8 cellular contexts compared by ENCODE assay signal in genomic region chr19:8513687-8514504, GRCh38. TPM values are rescaled to one million over a fixed set of nuclear protein-coding genes. Genes with fewer than 3 reads are reported as not detected.
A peak's percentile ranks its signal among the peaks of the same experiment; 100 is the strongest.
DNase-seq lines count a peak whose midpoint lies in the region; ATAC-seq, FAIRE-seq and TF ChIP-seq lines count a peak whose summit lies in the region.

ZNF414 (minus strand) TSS chr19:8514167; CDS start chr19:8514046, 121 bp downstream.

- H3K9me3 Mint-ChIP-seq in activated T-helper 17 cell treated with anti-CD3 and anti-CD28 coated beads, Interleukin-2, amount 50 U/mL, for 72 hours = no peaks in the 10 kb centered on the region
- H3K9me3 Mint-ChIP-seq in naive thymus-derived CD4-positive, alpha-beta T cell = peaks cover 0 to 2% (median 0%) of the 10 kb centered on the region in 11 donors
- no peaks in the 10 kb centered on the region for H3K9me3 Mint-ChIP-seq in stimulated activated memory B cell treated with anti-CD40 and anti-IgM and Interleukin-4, amounts not matched to agents 10 μg/mL and 1 μg/mL and 100 μg/mL, for 72 hours

- FAIRE-seq in H54 (lab: Jason Lieb, UNC) = peak; percentile 71

- peaks cover 27% of the 10 kb centered on the region for H3K4me1 Mint-ChIP-seq in activated T-helper 17 cell treated with anti-CD3 and anti-CD28 coated beads, Interleukin-2, amount 50 U/mL, for 72 hours
- H3K4me1 Mint-ChIP-seq in naive thymus-derived CD4-positive, alpha-beta T cell = peaks cover 32 to 64% (median 47%) of the 10 kb centered on the region in 7 donors
- H3K4me1 Mint-ChIP-seq in stimulated activated memory B cell treated with anti-CD40 and anti-IgM and Interleukin-4, amounts not matched to agents 10 μg/mL and 1 μg/mL and 100 μg/mL, for 72 hours = peaks cover 25% of the 10 kb centered on the region

- H3K27ac Mint-ChIP-seq in activated T-helper 17 cell treated with anti-CD3 and anti-CD28 coated beads, Interleukin-2, amount 50 U/mL, for 72 hours = peak within 1 kb of the TSS; percentile 98
- peak within 1 kb of the TSS; percentile 91 to 100 (median 99) for H3K27ac Mint-ChIP-seq in naive thymus-derived CD4-positive, alpha-beta T cell
- H3K27ac Mint-ChIP-seq in stimulated activated memory B cell treated with anti-CD40 and anti-IgM and Interleukin-4, amounts not matched to agents 10 μg/mL and 1 μg/mL and 100 μg/mL, for 72 hours = peak within 1 kb of the TSS; percentile 98

- no peaks in the 10 kb centered on the region for H3F3A ChIP-seq in Loucy (ENCODE audit: low read depth)

- peaks cover 6% of the 10 kb centered on the region for H3K36me3 Mint-ChIP-seq in activated T-helper 17 cell treated with anti-CD3 and anti-CD28 coated beads, Interleukin-2, amount 50 U/mL, for 72 hours (ENCODE audit: low read depth)
- peaks cover 0 to 23% (median 0%) of the 10 kb centered on the region in 5 donors for H3K36me3 Mint-ChIP-seq in naive thymus-derived CD4-positive, alpha-beta T cell
- H3K36me3 Mint-ChIP-seq in stimulated activated memory B cell treated with anti-CD40 and anti-IgM and Interleukin-4, amounts not matched to agents 10 μg/mL and 1 μg/mL and 100 μg/mL, for 72 hours = peaks cover 7% of the 10 kb centered on the region

- H3K9me2 ChIP-seq in Loucy (replicated peaks; ENCODE audit: low read depth, low read length) = no peaks in the 10 kb centered on the region

- H3K9ac ChIP-seq in Loucy (ENCODE audit: low read depth, low read length, poor library complexity, severe bottlenecking) (peak within 1 kb of the TSS; percentile 93), fibroblast of lung (ENCODE audit: insufficient read depth, low read length) (peak within 1 kb of the TSS; percentile 100)

- H3K9me3 ChIP-seq in Loucy (ENCODE audit: insufficient read depth, low read depth, low read length) (no peaks in the 10 kb centered on the region), RWPE2 (ENCODE audit: severe bottlenecking) (no peaks in the 10 kb centered on the region), fibroblast of lung (ENCODE audit: control insufficient read depth, insufficient read depth, low read depth, low read length) (no peaks in the 10 kb centered on the region)
- no peaks in the 10 kb centered on the region for H3K9me3 ChIP-seq in naive thymus-derived CD4-positive, alpha-beta T cell (ENCODE audit: control insufficient read depth in 2 of 3, low read length in 3 of 3)

- H3K4me1 ChIP-seq in Loucy (ENCODE audit: insufficient read depth, low read length, poor library complexity, severe bottlenecking) (peaks cover 38% of the 10 kb centered on the region), RWPE2 (ENCODE audit: insufficient read depth, poor library complexity, severe bottlenecking) (peaks cover 4% of the 10 kb centered on the region), fibroblast of lung (ENCODE audit: control insufficient read depth, extremely low read depth, insufficient read depth, low read length) (peaks cover 10% of the 10 kb centered on the region)
- peaks cover 52 to 63% of the 10 kb centered on the region in 2 donors for H3K4me1 ChIP-seq in naive thymus-derived CD4-positive, alpha-beta T cell (ENCODE audit: control insufficient read depth in 2 of 2, insufficient read depth in 2 of 2, low read length in 2 of 2)

- no peak for TF ChIP-seq CTCF in Loucy (conservative IDR thresholded peaks at IDR 0.05; ENCODE audit: low read length)
- TF ChIP-seq CTCF in RWPE2 (IDR thresholded peaks at IDR 0.05; ENCODE audit: poor library complexity, severe bottlenecking) = no peak
- no peak for TF ChIP-seq CTCF in fibroblast of lung (conservative IDR thresholded peaks at IDR 0.05 in 1 of 2, IDR thresholded peaks at IDR 0.05 in 1 of 2; ENCODE audit: low read depth in 1 of 2, low read length in 2 of 2)

- H3K4me2 ChIP-seq in Loucy (ENCODE audit: low read depth, low read length, poor library complexity, severe bottlenecking) (peak within 1 kb of the TSS; percentile 99), fibroblast of lung (ENCODE audit: extremely low read depth, insufficient read depth, low read length) (peak within 1 kb of the TSS; percentile 92)

- DNase-seq in ELF-1 (ENCODE audit: low read depth, low spot score) = peak; percentile 99
- peak; percentile 99 for DNase-seq in H54 (ENCODE audit: insufficient read length, low spot score)
- DNase-seq in RWPE2 (ENCODE audit: low spot score) = peak; percentile 97
- peak; percentile 95 for DNase-seq in fibroblast of lung (ENCODE audit: low read depth in 2 of 2)
- peak; percentile 93 to 100 (median 98) for DNase-seq in naive thymus-derived CD4-positive, alpha-beta T cell

- H3K27me3 Mint-ChIP-seq in activated T-helper 17 cell treated with anti-CD3 and anti-CD28 coated beads, Interleukin-2, amount 50 U/mL, for 72 hours = no peaks in the 10 kb centered on the region
- H3K27me3 Mint-ChIP-seq in naive thymus-derived CD4-positive, alpha-beta T cell = no peaks in the 10 kb centered on the region
- no peaks in the 10 kb centered on the region for H3K27me3 Mint-ChIP-seq in stimulated activated memory B cell treated with anti-CD40 and anti-IgM and Interleukin-4, amounts not matched to agents 10 μg/mL and 1 μg/mL and 100 μg/mL, for 72 hours

- CTCF ChIA-PET in naive thymus-derived CD4-positive, alpha-beta T cell (lab: Charles Lee) = interaction anchor here (0.5 to 8.3 kb wide), 12 partner anchors 10 to 128 kb away, joined by 3 to 147 read pairs (median 4); partner anchors contain the start of genes MARCHF2 and MYO1F

- H2AFZ ChIP-seq in Loucy (ENCODE audit: low read length) (peak within 1 kb of the TSS; percentile 89), fibroblast of lung (ENCODE audit: low read length) (peak within 1 kb of the TSS; percentile 89)

- intact Hi-C loops in naive thymus-derived CD4-positive, alpha-beta T cell (cut with micrococcal nuclease) = loop anchor here (1.0 to 10.0 kb wide), 7 partner anchors 27 to 1591 kb away; partner anchors contain the start of genes HNRNPM (in 2 of the 2), NDUFA7 (in 2 of the 2), RAB11B (in 2 of the 2) and RPS28 (in 2 of the 2)

- no peaks in the 10 kb centered on the region for H4K20me1 ChIP-seq in Loucy (ENCODE audit: insufficient read depth, low read length, poor library complexity, severe bottlenecking)
- H4K20me1 ChIP-seq in fibroblast of lung (ENCODE audit: control insufficient read depth, extremely low read depth, insufficient read depth, low read length) = no peaks in the 10 kb centered on the region

- POLR2A ChIA-PET in naive thymus-derived CD4-positive, alpha-beta T cell (lab: Charles Lee) = interaction anchor here (0.6 to 13.9 kb wide), 30 partner anchors 9 to 1161 kb away, joined by 3 to 566 read pairs (median 5); partner anchors contain the start of genes HNRNPM, MAP2K7, MARCHF2 and MYO1F

- peak within 1 kb of the TSS; percentile 82 for H3K4me3 ChIP-seq in Loucy (ENCODE audit: low read length, poor library complexity, severe bottlenecking)
- peak within 1 kb of the TSS; percentile 89 for H3K4me3 ChIP-seq in RWPE2 (ENCODE audit: severe bottlenecking)
- H3K4me3 ChIP-seq in fibroblast of lung (replicated peaks in 1 of 4; ENCODE audit: control extremely low read depth in 1 of 4, insufficient read depth in 1 of 4, low read depth in 3 of 4, low read length in 4 of 4) = peak within 1 kb of the TSS; percentile 47 to 76 (median 64)
- H3K4me3 ChIP-seq in naive thymus-derived CD4-positive, alpha-beta T cell (ENCODE audit: low read length) = peak within 1 kb of the TSS; percentile 73

- H3K27me3 ChIP-seq in Loucy (ENCODE audit: insufficient read depth, low read length, poor library complexity, severe bottlenecking) (no peaks in the 10 kb centered on the region), RWPE2 (ENCODE audit: insufficient read depth, poor library complexity, severe bottlenecking) (no peaks in the 10 kb centered on the region), fibroblast of lung (ENCODE audit: control insufficient read depth, insufficient read depth, low read length) (no peaks in the 10 kb centered on the region)
- no peaks in the 10 kb centered on the region for H3K27me3 ChIP-seq in naive thymus-derived CD4-positive, alpha-beta T cell (ENCODE audit: control insufficient read depth in 2 of 2, insufficient read depth in 2 of 2, low read length in 2 of 2)

- no peaks in the 10 kb centered on the region for H3K36me3 ChIP-seq in Loucy (ENCODE audit: insufficient read depth, low read length)
- H3K36me3 ChIP-seq in RWPE2 (ENCODE audit: low read depth) = peaks cover 4% of the 10 kb centered on the region; the same call in 1 of the 2 replicates
- peaks cover 3% of the 10 kb centered on the region for H3K36me3 ChIP-seq in fibroblast of lung (ENCODE audit: control insufficient read depth, insufficient read depth, low read length)
- H3K36me3 ChIP-seq in naive thymus-derived CD4-positive, alpha-beta T cell (ENCODE audit: control insufficient read depth in 2 of 3, insufficient read depth in 3 of 3, low read length in 3 of 3) = peaks cover 0 to 22% (median 0%) of the 10 kb centered on the region in 3 experiments

- TF ChIP-seq POLR2A in H54 (IDR thresholded peaks at IDR 0.05; ENCODE audit: low read depth, low read length) = peak; percentile 84

- ATAC-seq in RWPE2 (ENCODE audit: low read depth) = peak; percentile 95
- peak; percentile 89 for ATAC-seq in activated T-helper 17 cell treated with anti-CD3 and anti-CD28 coated beads, Interleukin-2, amount 50 U/mL, for 72 hours (replicated peaks)
- ATAC-seq in naive thymus-derived CD4-positive, alpha-beta T cell = peak; percentile 88
- ATAC-seq in stimulated activated memory B cell treated with anti-CD40 and anti-IgM and Interleukin-4, amounts not matched to agents 10 μg/mL and 1 μg/mL and 100 μg/mL, for 72 hours = peak; percentile 95

- peaks cover 14% of the 10 kb centered on the region; the same call in 1 of the 2 replicates for H3K79me2 ChIP-seq in Loucy (ENCODE audit: insufficient read depth, low read length)
- no peaks in the 10 kb centered on the region for H3K79me2 ChIP-seq in fibroblast of lung (ENCODE audit: control insufficient read depth, insufficient read depth, low read length)

- peak within 1 kb of the TSS; percentile 97 for H3K4me3 Mint-ChIP-seq in activated T-helper 17 cell treated with anti-CD3 and anti-CD28 coated beads, Interleukin-2, amount 50 U/mL, for 72 hours
- peak within 1 kb of the TSS; percentile 89 to 97 (median 92) for H3K4me3 Mint-ChIP-seq in naive thymus-derived CD4-positive, alpha-beta T cell
- H3K4me3 Mint-ChIP-seq in stimulated activated memory B cell treated with anti-CD40 and anti-IgM and Interleukin-4, amounts not matched to agents 10 μg/mL and 1 μg/mL and 100 μg/mL, for 72 hours = peak within 1 kb of the TSS; percentile 96

- peak within 1 kb of the TSS; percentile 77 for H3K27ac ChIP-seq in RWPE2 (ENCODE audit: poor library complexity, severe bottlenecking)
- H3K27ac ChIP-seq in fibroblast of lung (ENCODE audit: insufficient read depth, low read length) = peak within 1 kb of the TSS; percentile 96
- peak within 1 kb of the TSS; percentile 98 for H3K27ac ChIP-seq in naive thymus-derived CD4-positive, alpha-beta T cell (ENCODE audit: low read depth, low read length)

RNA-seq across cellular contexts. Expression of gene ZNF414, which starts in this region (rescaled TPM):
- 10 to 100 TPM; 18.4 to 19.1 TPM for total RNA-seq in activated T-helper 17 cell treated with anti-CD3 and anti-CD28 coated beads, Interleukin-2, amount 50 U/mL, for 72 hours
- 2.8 and 4.0 TPM in 2 replicates for total RNA-seq in fibroblast of lung
- polyA plus RNA-seq in fibroblast of lung = 2.9 and 3.4 TPM in 2 replicates
- polyA plus RNA-seq in fibroblast of lung (2012) = 24.1 and 30.1 TPM in 2 replicates
- 4.7 and 8.1 TPM in 2 replicates for polyA minus RNA-seq in fibroblast of lung (ENCODE audit: low replicate concordance)
- 10 to 100 TPM; 36.0 to 69.2 (median 60.8) TPM for total RNA-seq in naive thymus-derived CD4-positive, alpha-beta T cell
- 10 to 100 TPM; 20.2 to 25.4 TPM for polyA plus RNA-seq in naive thymus-derived CD4-positive, alpha-beta T cell

Comparison
In these comparisons a context has a peak if more than half of its experiments do, and no peak if none do; other contexts are left out.
1. Peak in every context shown above with its lines: DNase-seq, ATAC-seq, H3K4me3 ChIP-seq and H3K27ac ChIP-seq.